ENCODE assay signal across 8 cellular contexts in the genomic region with DNA sequence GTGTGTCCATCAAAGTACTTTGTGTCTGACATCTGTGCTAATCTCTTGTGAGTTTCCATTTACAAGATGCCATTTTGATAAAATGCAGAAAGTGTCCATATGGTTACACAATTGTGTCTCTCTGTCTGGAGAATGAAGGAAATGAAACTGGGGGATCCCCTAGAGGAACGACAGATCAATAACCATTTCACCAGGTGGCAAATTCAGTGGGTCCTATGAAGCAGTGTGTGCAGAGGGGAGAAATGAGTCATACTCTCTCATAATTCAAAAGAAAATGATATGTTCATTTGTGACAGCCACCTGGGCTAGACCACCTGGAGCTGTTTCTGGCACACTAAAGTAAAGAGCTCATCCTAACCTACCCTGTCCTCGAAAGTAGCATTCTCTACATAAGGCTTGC. TPM values are rescaled to one million over a fixed set of nuclear protein-coding genes. Genes with fewer than 3 reads are reported as not detected.
DNase-seq lines count a peak whose midpoint lies in the region; ATAC-seq, FAIRE-seq and TF ChIP-seq lines count a peak whose summit lies in the region.

No MANE protein-coding gene starts in this region.

- ATAC-seq in GM21423 (IDR thresholded peaks at IDR 0.05; ENCODE audit: unreplicated experiment) (peak; percentile 86), HG03571 (IDR thresholded peaks at IDR 0.05; ENCODE audit: unreplicated experiment) (peak; percentile 89)

- peak overlapping the region; percentile 34 for H3K4me3 Mint-ChIP-seq in activated T-helper 2 cell treated with anti-CD3 and anti-CD28 coated beads, Interferon-gamma antibody, Interleukin-2, Interleukin-4, amounts not matched to agents 10 μg/mL and 5 μg/mL and 100 μg/mL, durations not matched to agents 14 hours and 24 hours and 36 hours (ENCODE audit: low read depth)

- peak overlapping the region; percentile 69 for H3K27ac Mint-ChIP-seq in activated T-helper 2 cell treated with anti-CD3 and anti-CD28 coated beads, Interferon-gamma antibody, Interleukin-2, Interleukin-4, amounts not matched to agents 10 μg/mL and 5 μg/mL and 100 μg/mL, durations not matched to agents 14 hours and 24 hours and 36 hours

- H3K4me1 Mint-ChIP-seq in activated T-helper 2 cell treated with anti-CD3 and anti-CD28 coated beads, Interferon-gamma antibody, Interleukin-2, Interleukin-4, amounts not matched to agents 10 μg/mL and 5 μg/mL and 100 μg/mL, durations not matched to agents 14 hours and 24 hours and 36 hours (ENCODE audit: low read depth) = peaks cover 45% of the 10 kb centered on the region

- no peak for TF ChIP-seq POLR2A in GM12891 (IDR thresholded peaks at IDR 0.05; ENCODE audit: low read depth, low read length)

- no peaks in the 10 kb centered on the region for H3K36me3 Mint-ChIP-seq in activated T-helper 2 cell treated with anti-CD3 and anti-CD28 coated beads, Interferon-gamma antibody, Interleukin-2, Interleukin-4, amounts not matched to agents 10 μg/mL and 5 μg/mL and 100 μg/mL, durations not matched to agents 14 hours and 24 hours and 36 hours (ENCODE audit: low read depth)

- peak; percentile 92 for FAIRE-seq in GM12891 (lab: Jason Lieb, UNC)

- H3K9me3 Mint-ChIP-seq in activated T-helper 2 cell treated with anti-CD3 and anti-CD28 coated beads, Interferon-gamma antibody, Interleukin-2, Interleukin-4, amounts not matched to agents 10 μg/mL and 5 μg/mL and 100 μg/mL, durations not matched to agents 14 hours and 24 hours and 36 hours = no peaks in the 10 kb centered on the region

- DNase-seq in GM12891 (ENCODE audit: insufficient read length, low spot score) (peak; percentile 34), D341Med (ENCODE audit: low spot score) (no peak), NK-92 (lab: John Stamatoyannopoulos, UW; ENCODE audit: unreplicated experiment) (no peak), dedifferentiated amniotic fluid mesenchymal stem cell (ENCODE audit: extremely low spot score) (no peak), hippocampal formation (lab: John Stamatoyannopoulos, UW) (no peak)
- no peak for DNase-seq in activated T-helper 2 cell treated with anti-CD3 and anti-CD28 coated beads, Interferon-gamma antibody, Interleukin-2, Interleukin-4, amounts not matched to agents 10 μg/mL and 5 μg/mL and 100 μg/mL, durations not matched to agents 14 hours and 24 hours and 36 hours (ENCODE audit: low spot score)

- peaks cover 2% of the 10 kb centered on the region for H3K27me3 Mint-ChIP-seq in activated T-helper 2 cell treated with anti-CD3 and anti-CD28 coated beads, Interferon-gamma antibody, Interleukin-2, Interleukin-4, amounts not matched to agents 10 μg/mL and 5 μg/mL and 100 μg/mL, durations not matched to agents 14 hours and 24 hours and 36 hours (ENCODE audit: low read depth)

- intact Hi-C loops in activated T-helper 2 cell treated with anti-CD3 and anti-CD28 coated beads, Interferon-gamma antibody, Interleukin-2, Interleukin-4, amounts not matched to agents 10 μg/mL and 5 μg/mL and 100 μg/mL, durations not matched to agents 14 hours and 24 hours and 36 hours (cut with micrococcal nuclease) = loop anchor here (1.0 kb wide), 3 partner anchors 11 to 23 kb away; no protein-coding TSS in a partner anchor

TF ChIP-seq in GM12891, 5 proteins besides CTCF, POLR2A, EP300 and RAD21:
- TF ChIP-seq PAX5 (IDR thresholded peaks at IDR 0.05; ENCODE audit: insufficient read depth, low read length, severe bottlenecking) = no peak
- TF ChIP-seq SPI1 (IDR thresholded peaks at IDR 0.05; ENCODE audit: low read depth, low read length) = peak; percentile 95
- TF ChIP-seq POU2F2 (IDR thresholded peaks at IDR 0.05; ENCODE audit: low read depth, low read length) = peak; percentile 74; the same call in 1 of the 2 replicates

RNA-seq across cellular contexts. Expression of a gene that starts 10.1 kb away (rescaled TPM):
- polyA plus RNA-seq in GM12891 (2012; ENCODE audit: low read depth, missing spikeins) = 62.8 TPM
- total RNA-seq in activated T-helper 2 cell treated with anti-CD3 and anti-CD28 coated beads, Interferon-gamma antibody, Interleukin-2, Interleukin-4, amounts not matched to agents 10 μg/mL and 5 μg/mL and 100 μg/mL, durations not matched to agents 14 hours and 24 hours and 36 hours = 145 and 146 TPM in 2 replicates
